ENCODE assay signal across 22 cellular contexts in the genomic region with DNA sequence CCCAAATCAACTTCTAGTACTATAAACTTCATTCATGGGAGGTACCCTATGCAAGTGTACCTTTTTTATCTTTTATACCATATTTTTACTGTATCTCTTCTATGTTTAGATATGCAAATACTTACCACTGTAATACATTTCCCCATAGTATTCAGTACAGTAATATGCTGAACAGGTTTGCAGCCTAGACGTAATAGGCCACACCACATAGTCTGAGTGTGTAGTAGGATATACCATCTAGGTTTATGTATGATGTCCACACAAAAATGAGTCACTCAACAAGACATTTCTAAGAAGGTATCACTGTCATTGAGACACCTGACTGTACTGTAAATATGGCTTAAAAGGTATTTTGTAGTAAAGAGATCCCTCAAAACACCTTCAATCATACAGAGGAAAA.
DNase-seq lines count a peak whose midpoint lies in the region; ATAC-seq and FAIRE-seq lines count a peak whose summit lies in the region.
"Had no signal": no experiment of that assay in that cellular context is flagged by ENCODE, and none has a peak within 500 bp of the region (broad histone marks: within the 10 kb centered on the region; RNA-seq: fewer than 3 reads in every experiment).

No MANE protein-coding gene starts in this region.

- H3K9me2 ChIP-seq in GM23248 (ENCODE audit: insufficient read depth) = no peaks in the 10 kb centered on the region

- H2AFZ ChIP-seq in GM23248 = no peak overlapping the region

- peak; percentile 91 for ATAC-seq in esophagus mucosa
- ATAC-seq: GM12878 had no signal

- H3K9ac ChIP-seq in GM23248 = no peak overlapping the region
- H3K9ac ChIP-seq: BLaER1 treated with 17β-estradiol and CSF1 and Interleukin-3, amounts not matched to agents 10 nM and 100 nM had no signal

- no peaks in the 10 kb centered on the region for H3K4me1 ChIP-seq in GM23248 (ENCODE audit: insufficient read depth)
- H3K4me1 ChIP-seq: BE2C; BLaER1 treated with 17β-estradiol and CSF1 and Interleukin-3, amounts not matched to agents 10 nM and 100 nM had no signal

- in situ Hi-C loops in GM23248 (cut with MboI) = no loop called here

- DNase-seq in GM23248 (no peak), NCI-H1105 (lab: John Stamatoyannopoulos, UW) (no peak), dermis blood vessel endothelial cell (no peak)
- DNase-seq in stimulated activated CD4-positive, alpha-beta T cell treated with anti-CD3 and anti-CD28 coated beads, Interleukin-15, amount 100 ng/mL, for 24 hours = no peak
- DNase-seq: ACHN; AML-193; BE2C; CD4-positive, alpha-beta T cell; CD8-positive, alpha-beta memory T cell; DMS 273 treated with DMSO at 0.1 percent for 48 hours; DMS79; EL; GDM1; H7; HCEC 1CT had no signal

- no peak overlapping the region for H3K4me3 ChIP-seq in GM23248
- H3K4me3 ChIP-seq: BLaER1 treated with 17β-estradiol and CSF1 and Interleukin-3, amounts not matched to agents 10 nM and 100 nM; GM12878 had no signal

- H3F3A ChIP-seq in GM23248 (ENCODE audit: insufficient read depth) = peaks cover 64% of the 10 kb centered on the region

- H3K27me3 ChIP-seq in GM23248 (replicated peaks; ENCODE audit: insufficient read depth) = no peaks in the 10 kb centered on the region
- H3K27me3 ChIP-seq: BE2C; BLaER1 treated with 17β-estradiol and CSF1 and Interleukin-3, amounts not matched to agents 10 nM and 100 nM had no signal

- H3K4me2 ChIP-seq in GM23248 (ENCODE audit: unreplicated experiment) = no peak overlapping the region
- H3K4me2 ChIP-seq: BLaER1 treated with 17β-estradiol and CSF1 and Interleukin-3, amounts not matched to agents 10 nM and 100 nM had no signal

- 93 to 100% methylated on average over 1 of the region's 1 CpG for WGBS in GM23248 (ENCODE audit: low coverage in 1 of 2, low lambda C conversion rate in 2 of 2, missing lambda C conversion rate in 2 of 2), 2 experiments

- no peaks in the 10 kb centered on the region for H4K20me1 ChIP-seq in GM23248 (ENCODE audit: insufficient read depth)
- H4K20me1 ChIP-seq: BLaER1 treated with 17β-estradiol and CSF1 and Interleukin-3, amounts not matched to agents 10 nM and 100 nM had no signal

- no peaks in the 10 kb centered on the region for H3K79me2 ChIP-seq in GM23248 (ENCODE audit: insufficient read depth)

- peak overlapping the region; percentile 29; the same call in 1 of the 2 replicates for H3K27ac ChIP-seq in GM23248
- H3K27ac ChIP-seq: 22Rv1; BLaER1 treated with 17β-estradiol and CSF1 and Interleukin-3, amounts not matched to agents 10 nM and 100 nM had no signal

- peaks cover 19% of the 10 kb centered on the region; the same call in 1 of the 2 replicates for H3K36me3 ChIP-seq in GM23248 (ENCODE audit: low read depth)
- H3K36me3 ChIP-seq: BE2C; BLaER1 treated with 17β-estradiol and CSF1 and Interleukin-3, amounts not matched to agents 10 nM and 100 nM had no signal

- FAIRE-seq in colon (lab: Jason Lieb, UNC) = peak; percentile 5
- FAIRE-seq: D721Med, GM12878, H1 had no signal

- no peaks in the 10 kb centered on the region for H3K9me3 ChIP-seq in GM23248 (ENCODE audit: low read depth)
- H3K9me3 ChIP-seq: BE2C; BLaER1 treated with 17β-estradiol and CSF1 and Interleukin-3, amounts not matched to agents 10 nM and 100 nM had no signal
